1 cellular context compared by ENCODE assay signal in the genomic region with DNA sequence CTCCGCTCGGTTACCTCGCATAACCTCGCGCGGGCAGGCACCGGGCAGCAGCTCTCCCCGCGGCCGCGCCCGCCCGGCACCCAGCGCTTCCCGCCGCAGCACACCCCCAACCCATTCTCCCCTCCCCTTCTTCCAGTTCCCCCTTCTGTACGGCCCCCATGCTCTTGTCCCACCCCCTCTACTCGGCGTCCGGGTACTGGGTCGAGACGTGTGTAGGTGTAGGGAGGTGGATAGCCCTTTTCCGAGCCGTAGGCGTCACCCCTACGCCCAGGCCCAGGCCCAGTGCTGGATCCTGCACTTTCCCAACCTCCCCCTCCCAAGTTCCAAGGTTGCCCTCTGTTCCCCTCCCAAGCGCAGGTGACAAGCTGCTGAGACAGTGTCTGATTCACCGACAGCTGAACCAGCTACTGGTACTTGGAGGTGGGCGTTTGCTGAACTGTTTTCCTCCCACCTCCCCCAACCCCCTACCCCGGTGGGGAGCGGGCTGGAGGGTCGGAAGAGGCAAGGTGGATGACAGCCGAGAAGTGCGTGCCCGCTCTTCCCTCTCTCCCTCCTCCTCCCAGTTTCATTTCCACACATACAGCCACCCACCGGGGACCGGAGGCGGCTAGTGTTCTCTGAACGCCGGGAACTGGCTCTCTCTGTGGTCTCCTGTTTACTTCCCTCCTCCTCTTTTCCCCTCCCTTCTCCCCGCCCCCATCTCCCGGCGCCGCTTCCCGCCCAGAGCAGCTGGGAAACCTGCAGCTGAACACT.
A peak's percentile ranks its signal among the peaks of the same experiment; 100 is the strongest.
TF ChIP-seq lines count a peak whose summit lies in the region.

No MANE protein-coding gene starts in this region.

TF ChIP-seq in HEK293, 187 proteins besides CTCF, POLR2A, EP300 and RAD21 (continued from another document):
- TF ChIP-seq ZNF518A (tag by site-specific recombination; conservative IDR thresholded peaks at IDR 0.05; ENCODE audit: low read depth), result no peak
- peak; percentile 54; the same call in 1 of the 2 replicates for TF ChIP-seq ZSCAN16 (tag by site-specific recombination; IDR thresholded peaks at IDR 0.05)
- peak; percentile 83 for TF ChIP-seq ZNF398 (tag by site-specific recombination; IDR thresholded peaks at IDR 0.05)
- TF ChIP-seq ZNF792 (tag by site-specific recombination; IDR thresholded peaks at IDR 0.05), result no peak
- TF ChIP-seq ZNF175 (tag by site-specific recombination; IDR thresholded peaks at IDR 0.05), result no peak
- no peak for TF ChIP-seq ZNF621 (tag by site-specific recombination; IDR thresholded peaks at IDR 0.05)
- no peak for TF ChIP-seq BCL11A (tag by site-specific recombination; IDR thresholded peaks at IDR 0.05; ENCODE audit: low read depth)
- no peak for TF ChIP-seq ZNF140 (tag by site-specific recombination; IDR thresholded peaks at IDR 0.05)
- peak; percentile 30 for TF ChIP-seq ZEB2 (tag by site-specific recombination; IDR thresholded peaks at IDR 0.05)
- TF ChIP-seq ZNF223 (tag by site-specific recombination; IDR thresholded peaks at IDR 0.05), result no peak
